In genomic region chr2:217790681-217791392, GRCh38 we compare ENCODE assay signal across 10 cellular contexts.
A peak's percentile ranks its signal among the peaks of the same experiment; 100 is the strongest.
DNase-seq lines count a peak whose midpoint lies in the region; ATAC-seq, FAIRE-seq and TF ChIP-seq lines count a peak whose summit lies in the region.
"Had no signal": no experiment of that assay in that cellular context is flagged by ENCODE, and none has a peak within 500 bp of the region (broad histone marks: within the 10 kb centered on the region; RNA-seq: fewer than 3 reads in every experiment).

No MANE protein-coding gene starts in this region.

- no peaks in the 10 kb centered on the region for H3K9me1 ChIP-seq in K562 (ENCODE audit: control insufficient read depth, insufficient read depth, low read length)

- in situ Hi-C loops in K562 (cut with MboI): loop anchor here (5.0 kb wide), 1 partner anchor 96 kb away; no protein-coding TSS in a partner anchor

- H3K4me2 ChIP-seq in K562 (ENCODE audit: insufficient read depth, low read length): no peak overlapping the region

- peak overlapping the region; percentile 83 for H2AFZ ChIP-seq in K562 (ENCODE audit: low read depth, low read length)

- 7% methylated on average over 4 of the region's 5 CpGs for WGBS in K562 (ENCODE audit: insufficient coverage, low coverage, missing lambda C conversion rate)

- H4K20me1 ChIP-seq in K562 (replicated peaks; ENCODE audit: control insufficient read depth, insufficient read depth, low read length): no peaks in the 10 kb centered on the region; the same call in 1 of the 2 replicates

- ATAC-seq in HG03108 (IDR thresholded peaks at IDR 0.05; ENCODE audit: unreplicated experiment) (peak; percentile 13), K562 (no peak)

- POLR2A ChIA-PET in K562 (lab: Yijun Ruan, JAX): interaction anchor here (0.7 to 0.8 kb wide), 3 partner anchors 90 to 178 kb away, joined by 3 to 4 read pairs (median 4); no protein-coding TSS in a partner anchor

- CTCF ChIA-PET in K562 (lab: Yijun Ruan, JAX; ENCODE audit: low intra/inter-chr PET ratio): interaction anchor here (0.6 to 2.0 kb wide), 3 partner anchors 96 to 188 kb away, joined by 5 to 13 read pairs (median 5); no protein-coding TSS in a partner anchor

- H3K27me3 ChIP-seq in K562 (ENCODE audit: control insufficient read depth in 2 of 2, insufficient read depth in 2 of 2, low read length in 2 of 2) (no peaks in the 10 kb centered on the region), muscle layer of duodenum (ENCODE audit: low read depth, low read length) (no peaks in the 10 kb centered on the region)

- intact Hi-C loops in K562 (cut with micrococcal nuclease): no loop called here

- DNase-seq in AG20443 (ENCODE audit: low spot score) (peak; percentile 68), K562 (ENCODE audit: extremely low read depth in 1 of 4, low spot score in 3 of 4) (no peak), NCI-H2227 (lab: John Stamatoyannopoulos, UW; ENCODE audit: unreplicated experiment) (no peak), NCI-H2107 (lab: John Stamatoyannopoulos, UW) (no peak), NCI-H1436 treated with DMSO at 0.1 percent for 48 hours (lab: John Stamatoyannopoulos, UW) (no peak), foreskin melanocyte (no peak)
- DNase-seq: hippocampal formation had no signal

- H3K79me2 ChIP-seq in K562 (ENCODE audit: control insufficient read depth, insufficient read depth, low read length): no peaks in the 10 kb centered on the region

- no peak for TF ChIP-seq RAD21 in K562 (CRISPR knock-in tag; conservative IDR thresholded peaks at IDR 0.05 in 1 of 2, IDR thresholded peaks at IDR 0.05 in 1 of 2)

- no TSS peak for BruUV-seq in K562 (replicated peaks; lab: Mats Ljungman, UMichigan)

- H3K27ac ChIP-seq in K562 (ENCODE audit: extremely low read depth, low read depth, low read length): no peak overlapping the region
- H3K27ac ChIP-seq in muscle layer of duodenum (ENCODE audit: low read length): peak overlapping the region; percentile 21
- H3K27ac ChIP-seq: VCaP had no signal

- no peak for TF ChIP-seq EP300 in K562 (IDR thresholded peaks at IDR 0.05; ENCODE audit: low read length)

- H3K9me3 ChIP-seq in K562 (replicated peaks; ENCODE audit: control insufficient read depth, insufficient read depth, low read depth, low read length): no peaks in the 10 kb centered on the region
- H3K9me3 ChIP-seq in muscle layer of duodenum (ENCODE audit: control insufficient read depth in 1 of 2, low read length in 2 of 2): no peaks in the 10 kb centered on the region

- H3K4me3 ChIP-seq in K562: no peak overlapping the region
- no peak overlapping the region for H3K4me3 ChIP-seq in muscle layer of duodenum (ENCODE audit: low read depth in 1 of 2, low read length in 2 of 2)

- peaks cover 11% of the 10 kb centered on the region in 2 experiments; a peak in 4 of 5 replicates for H3K4me1 ChIP-seq in K562 (replicated peaks in 1 of 2; ENCODE audit: control insufficient read depth in 2 of 2, insufficient read depth in 2 of 2, low read length in 2 of 2)
- peaks cover 0 to 26% of the 10 kb centered on the region in 2 donors for H3K4me1 ChIP-seq in muscle layer of duodenum (ENCODE audit: control insufficient read depth in 1 of 2, insufficient read depth in 2 of 2, low read length in 2 of 2)

- TF ChIP-seq POLR2A in K562 (conservative IDR thresholded peaks at IDR 0.05): no peak

- no peaks in the 10 kb centered on the region for H3K36me3 ChIP-seq in K562 (ENCODE audit: control insufficient read depth, insufficient read depth, low read length)
- H3K36me3 ChIP-seq in muscle layer of duodenum (ENCODE audit: control insufficient read depth in 1 of 2, insufficient read depth in 2 of 2, low read length in 2 of 2): peaks cover 4 to 8% of the 10 kb centered on the region in 2 donors

- H3K9ac ChIP-seq in K562 (ENCODE audit: insufficient read depth in 1 of 2, low read depth in 2 of 2, low read length in 2 of 2): no peak overlapping the region

- no peak for FAIRE-seq in K562 (lab: Jason Lieb, UNC)

- TF ChIP-seq CTCF in K562 (IDR thresholded peaks at IDR 0.05 in 2 of 3, conservative IDR thresholded peaks at IDR 0.05 in 1 of 3; ENCODE audit: insufficient read depth in 2 of 3, low read depth in 1 of 3, low read length in 3 of 3): no peak

TF ChIP-seq in K562, 482 proteins besides CTCF, POLR2A, EP300 and RAD21:
- TF ChIP-seq ZC3H4 (CRISPR knock-in tag; IDR thresholded peaks at IDR 0.05; ENCODE audit: borderline replicate concordance): no peak
- 0 out of 2 replicates have a peak, but pooled peaks have one; percentile 31 for TF ChIP-seq ATF3 (IDR thresholded peaks at IDR 0.05)
- TF ChIP-seq ATF3 (CRISPR knock-in tag; conservative IDR thresholded peaks at IDR 0.05): no peak
- no peak for TF ChIP-seq WHSC1 (IDR thresholded peaks at IDR 0.05; ENCODE audit: low read length)
- no peak for TF ChIP-seq BACH1 (tag; IDR thresholded peaks at IDR 0.05)
- no peak for TF ChIP-seq SMC3 (conservative IDR thresholded peaks at IDR 0.05; ENCODE audit: insufficient read depth, low read depth, low read length)
- TF ChIP-seq HNRNPUL1 (IDR thresholded peaks at IDR 0.05; ENCODE audit: low read length): no peak
- no peak for TF ChIP-seq BDP1 (IDR thresholded peaks at IDR 0.05; ENCODE audit: insufficient read depth, insufficient read length)
- no peak for TF ChIP-seq ZNF561 (CRISPR knock-in tag; conservative IDR thresholded peaks at IDR 0.05)
- TF ChIP-seq EGR1 (conservative IDR thresholded peaks at IDR 0.05): peak; percentile 65
